In the genomic region with DNA sequence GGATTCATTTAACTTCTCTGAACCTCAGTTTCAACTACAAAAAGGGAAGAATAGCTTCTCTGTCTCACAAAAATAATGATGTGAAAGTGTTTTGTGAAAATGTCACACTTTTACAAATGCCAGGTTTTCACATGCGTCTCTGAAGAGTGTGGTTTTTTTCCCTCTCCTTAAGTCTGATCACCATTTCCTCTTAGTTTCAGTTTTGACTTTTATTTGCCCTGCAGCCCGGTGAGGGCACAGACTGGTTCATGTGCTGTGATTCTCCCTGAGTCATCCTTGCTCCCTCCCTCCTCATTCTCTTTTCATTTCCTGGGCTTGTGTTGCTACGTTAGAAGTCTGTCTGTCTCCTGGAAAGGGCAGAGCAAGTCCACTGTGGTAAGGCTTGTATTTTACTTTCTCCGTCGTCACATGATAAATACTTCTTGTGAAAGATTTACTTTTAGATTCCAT, we compare ENCODE assay signal across 8 cellular contexts.
DNase-seq lines count a peak whose midpoint lies in the region; TF ChIP-seq lines count a peak whose summit lies in the region.

No MANE protein-coding gene starts in this region.

- H3K27ac ChIP-seq in esophagus muscularis mucosa (replicated peaks in 1 of 4) = peak overlapping the region; percentile 75 to 82 (median 78)
- peak overlapping the region; percentile 33 for H3K27ac ChIP-seq in substantia nigra (ENCODE audit: low read depth, low read length, poor library complexity, severe bottlenecking)

- H3K9me3 ChIP-seq in esophagus muscularis mucosa = no peaks in the 10 kb centered on the region

- intact Hi-C loops in esophagus muscularis mucosa (cut with DNase I) = loop anchor here (5.0 kb wide), 1 partner anchor 69 kb away; a partner anchor contains a TSS

- peak; percentile 30 for TF ChIP-seq POLR2A in esophagus muscularis mucosa (IDR thresholded peaks at IDR 0.05; ENCODE audit: low read depth)

- CTCF ChIA-PET in activated CD4-positive, alpha-beta memory T cell treated with anti-CD3 and anti-CD28 coated beads, Interleukin-2, amount 10 ng/mL, durations not matched to agents 7 days and 5 days (lab: Charles Lee) = interaction anchor here (1.3 kb wide), 1 partner anchor 67 kb away, joined by 3 read pairs; no protein-coding TSS in a partner anchor

- peak overlapping the region; percentile 36 to 56 (median 49) for H3K4me3 ChIP-seq in esophagus muscularis mucosa

- peaks cover 17% of the 10 kb centered on the region for H3K36me3 Mint-ChIP-seq in activated CD4-positive, alpha-beta memory T cell treated with anti-CD3 and anti-CD28 coated beads, Interleukin-2, amount 10 ng/mL, durations not matched to agents 7 days and 5 days (ENCODE audit: low read depth)

- no peaks in the 10 kb centered on the region for H3K27me3 Mint-ChIP-seq in activated CD4-positive, alpha-beta memory T cell treated with anti-CD3 and anti-CD28 coated beads, Interleukin-2, amount 10 ng/mL, durations not matched to agents 7 days and 5 days

- H3K4me1 Mint-ChIP-seq in activated CD4-positive, alpha-beta memory T cell treated with anti-CD3 and anti-CD28 coated beads, Interleukin-2, amount 10 ng/mL, durations not matched to agents 7 days and 5 days = peaks cover 15% of the 10 kb centered on the region

- no peak for TF ChIP-seq CTCF in esophagus muscularis mucosa (IDR thresholded peaks at IDR 0.05)

- WGBS in esophagus muscularis mucosa = 10% methylated on average over 5 of the region's 5 CpGs

- no peaks in the 10 kb centered on the region for H3K9me3 Mint-ChIP-seq in activated CD4-positive, alpha-beta memory T cell treated with anti-CD3 and anti-CD28 coated beads, Interleukin-2, amount 10 ng/mL, durations not matched to agents 7 days and 5 days

- H3K27me3 ChIP-seq in esophagus muscularis mucosa = no peaks in the 10 kb centered on the region

- peaks cover 0 to 38% (median 13%) of the 10 kb centered on the region in 4 donors for H3K36me3 ChIP-seq in esophagus muscularis mucosa

- peak overlapping the region; percentile 41 for H3K4me3 Mint-ChIP-seq in activated CD4-positive, alpha-beta memory T cell treated with anti-CD3 and anti-CD28 coated beads, Interleukin-2, amount 10 ng/mL, durations not matched to agents 7 days and 5 days

- peak overlapping the region; percentile 77 for H3K27ac Mint-ChIP-seq in activated CD4-positive, alpha-beta memory T cell treated with anti-CD3 and anti-CD28 coated beads, Interleukin-2, amount 10 ng/mL, durations not matched to agents 7 days and 5 days

- DNase-seq in ELF-1 (ENCODE audit: low read depth, low spot score) (peak; percentile 35), H4 (ENCODE audit: low spot score) (peak; percentile 96), M059J (ENCODE audit: low read depth) (peak; percentile 95), esophagus muscularis mucosa (ENCODE audit: extremely low spot score) (no peak), myocyte (ENCODE audit: low read depth) (peak; percentile 88), substantia nigra (lab: John Stamatoyannopoulos, UW) (peak in 32 of 49 donors; percentile 6 to 77 (median 34)), cerebellar nuclear complex (lab: John Stamatoyannopoulos, UW) (no peak)
- DNase-seq in activated CD4-positive, alpha-beta memory T cell treated with anti-CD3 and anti-CD28 coated beads, Interleukin-2, amount 10 ng/mL, durations not matched to agents 7 days and 5 days = peak; percentile 41

- POLR2A ChIA-PET in activated CD4-positive, alpha-beta memory T cell treated with anti-CD3 and anti-CD28 coated beads, Interleukin-2, amount 10 ng/mL, durations not matched to agents 7 days and 5 days (lab: Charles Lee) = interaction anchor here (2.0 to 2.1 kb wide), 2 partner anchors 61 to 67 kb away, joined by 6 to 8 read pairs; a partner anchor contains a TSS

- peaks cover 0 to 49% (median 27%) of the 10 kb centered on the region in 4 donors for H3K4me1 ChIP-seq in esophagus muscularis mucosa

- no peak for TF ChIP-seq EP300 in esophagus muscularis mucosa (IDR thresholded peaks at IDR 0.05)

Comparison
In these comparisons a context has a peak if more than half of its experiments do, and no peak if none do; other contexts are left out.
1. DNase-seq: peak in ELF-1 (single experiment), H4 (single experiment), M059J (single experiment), activated CD4-positive, alpha-beta memory T cell treated with anti-CD3 and anti-CD28 coated beads, Interleukin-2, amount 10 ng/mL, durations not matched to agents 7 days and 5 days (single experiment), myocyte (single experiment) and substantia nigra (32 of 49); none in esophagus muscularis mucosa (single experiment) and cerebellar nuclear complex (0 of 2).